In genomic region chr17:74738051-74738996, GRCh38 we compare ENCODE assay signal across 8 cellular contexts. TPM values are rescaled to one million over a fixed set of nuclear protein-coding genes. Genes with fewer than 3 reads are reported as not detected.
DNase-seq lines count a peak whose midpoint lies in the region; ATAC-seq and TF ChIP-seq lines count a peak whose summit lies in the region.

No MANE protein-coding gene starts in this region.

- H3K27me3 ChIP-seq in brain microvascular endothelial cell (replicated peaks) = peaks cover 21% of the 10 kb centered on the region

- DNase-seq in CMK (ENCODE audit: low read depth) (peak; percentile 70), NOMO-1 treated with DMSO at 0.1 percent for 48 hours (lab: John Stamatoyannopoulos, UW; ENCODE audit: unreplicated experiment) (peak; percentile 82), immature natural killer cell (peak; percentile 89 to 92 (median 89)), 8988T (no peak), brain microvascular endothelial cell (no peak)
- peak; percentile 61 for DNase-seq in activated T-cell treated with anti-CD3 and anti-CD28 coated beads, Interleukin-2, amount 50 U/mL, for 4 hours
- DNase-seq in stimulated activated CD8-positive, alpha-beta memory T cell treated with anti-CD3 and anti-CD28 coated beads, Interleukin-7, amount 100 ng/mL, for 4 hours (ENCODE audit: low read depth in 2 of 2) = peak; percentile 67 to 73

- no peak overlapping the region for H3K27ac ChIP-seq in brain microvascular endothelial cell

- H3K36me3 ChIP-seq in brain microvascular endothelial cell (replicated peaks) = no peaks in the 10 kb centered on the region

- H3K9me3 Mint-ChIP-seq in activated T-cell treated with anti-CD3 and anti-CD28 coated beads, Interleukin-2, amount 50 U/mL, for 4 hours = no peaks in the 10 kb centered on the region
- peaks cover 0 to 2% (median 0%) of the 10 kb centered on the region in 6 donors for H3K9me3 Mint-ChIP-seq in immature natural killer cell

- no peak overlapping the region for H3K4me3 ChIP-seq in brain microvascular endothelial cell (ENCODE audit: low read depth, low read length)

- in situ Hi-C loops in brain microvascular endothelial cell (cut with HindIII; ENCODE audit: low pct_ligation_motif_present, low sequenced_read_pairs) = no loop called here

- peak overlapping the region; percentile 84 for H3K4me3 Mint-ChIP-seq in activated T-cell treated with anti-CD3 and anti-CD28 coated beads, Interleukin-2, amount 50 U/mL, for 4 hours
- peak overlapping the region; percentile 96 to 99 (median 99) for H3K4me3 Mint-ChIP-seq in immature natural killer cell

- peaks cover 64% of the 10 kb centered on the region for H3K4me1 Mint-ChIP-seq in activated T-cell treated with anti-CD3 and anti-CD28 coated beads, Interleukin-2, amount 50 U/mL, for 4 hours (ENCODE audit: low read depth)
- peaks cover 63 to 68% of the 10 kb centered on the region in 2 donors for H3K4me1 Mint-ChIP-seq in immature natural killer cell

- peak overlapping the region; percentile 76 to 98 (median 94) for H3K27ac Mint-ChIP-seq in immature natural killer cell

- TF ChIP-seq CTCF in brain microvascular endothelial cell (IDR thresholded peaks at IDR 0.05; ENCODE audit: low read depth, low read length, missing control alignments) = no peak

- no peaks in the 10 kb centered on the region for H3K36me3 Mint-ChIP-seq in activated T-cell treated with anti-CD3 and anti-CD28 coated beads, Interleukin-2, amount 50 U/mL, for 4 hours (ENCODE audit: insufficient read depth)
- H3K36me3 Mint-ChIP-seq in immature natural killer cell = peaks cover 4 to 6% (median 6%) of the 10 kb centered on the region in 3 donors

- H3K27me3 Mint-ChIP-seq in activated T-cell treated with anti-CD3 and anti-CD28 coated beads, Interleukin-2, amount 50 U/mL, for 4 hours (ENCODE audit: low read depth) = no peaks in the 10 kb centered on the region
- peaks cover 9 to 15% (median 13%) of the 10 kb centered on the region in 3 donors for H3K27me3 Mint-ChIP-seq in immature natural killer cell (ENCODE audit: low read depth in 3 of 3)

- ATAC-seq in GM21529 (IDR thresholded peaks at IDR 0.05; ENCODE audit: unreplicated experiment) = peak; percentile 42
- peak; percentile 76 to 79 for ATAC-seq in activated T-cell treated with anti-CD3 and anti-CD28 coated beads, Interleukin-2, amount 50 U/mL, for 4 hours

RNA-seq across cellular contexts. Expression of gene RAB37, which starts 1.3 kb away (rescaled TPM):
- under 1 TPM; 0.29 to 0.98 (median 0.33) TPM for total RNA-seq in activated T-cell treated with anti-CD3 and anti-CD28 coated beads, Interleukin-2, amount 50 U/mL, for 4 hours
- 100 to 1,000 TPM; 208 to 218 (median 212) TPM for polyA plus RNA-seq in immature natural killer cell

RNA-seq across cellular contexts. Expression of gene NHERF1, which starts 10.1 kb away (rescaled TPM):
- total RNA-seq in activated T-cell treated with anti-CD3 and anti-CD28 coated beads, Interleukin-2, amount 50 U/mL, for 4 hours = 100 to 1,000 TPM; 124 to 138 (median 137) TPM
- polyA plus RNA-seq in immature natural killer cell = 1,000 to 10,000 TPM in 1 of 3 donors, 100 to 1,000 TPM in 2; 566 to 1,121 (median 751) TPM

RNA-seq across cellular contexts. Expression of gene CD300LF, which starts 25.6 kb away (rescaled TPM):
- not detected for total RNA-seq in activated T-cell treated with anti-CD3 and anti-CD28 coated beads, Interleukin-2, amount 50 U/mL, for 4 hours
- 1 to 10 TPM; 1.9 to 4.2 (median 2.0) TPM for polyA plus RNA-seq in immature natural killer cell

RNA-seq across cellular contexts. Expression of gene NAT9, which starts 37.8 kb away (rescaled TPM):
- 10 to 100 TPM; 63.1 to 68.7 (median 65.9) TPM for total RNA-seq in activated T-cell treated with anti-CD3 and anti-CD28 coated beads, Interleukin-2, amount 50 U/mL, for 4 hours
- polyA plus RNA-seq in immature natural killer cell = 10 to 100 TPM in 1 of 3 donors, 1 to 10 TPM in 2; 4.3 to 11.2 (median 6.3) TPM

Comparison
In these comparisons a context has a peak if more than half of its experiments do, and no peak if none do; other contexts are left out.
1. DNase-seq: peak in CMK (single experiment), NOMO-1 treated with DMSO at 0.1 percent for 48 hours (single experiment), activated T-cell treated with anti-CD3 and anti-CD28 coated beads, Interleukin-2, amount 50 U/mL, for 4 hours (single experiment), immature natural killer cell (3 of 3) and stimulated activated CD8-positive, alpha-beta memory T cell treated with anti-CD3 and anti-CD28 coated beads, Interleukin-7, amount 100 ng/mL, for 4 hours (2 of 2); none in 8988T (single experiment) and brain microvascular endothelial cell (single experiment).